Comparison of ENCODE assay signal across 33 cellular contexts in genomic region chr3:14664170-14664569, GRCh38. TPM values are rescaled to one million over a fixed set of nuclear protein-coding genes. Genes with fewer than 3 reads are reported as not detected.
"Had no signal": no experiment of that assay in that cellular context is flagged by ENCODE, and none has a peak within 500 bp of the region (broad histone marks: within the 10 kb centered on the region; RNA-seq: fewer than 3 reads in every experiment).

No MANE protein-coding gene starts in this region.

- H3K9me3 Mint-ChIP-seq: activated CD4-positive, alpha-beta memory T cell treated with anti-CD3 and anti-CD28 coated beads for 36 hours; activated naive CD4-positive, alpha-beta T cell treated with anti-CD3 and anti-CD28 coated beads for 36 hours; activated naive CD8-positive, alpha-beta T cell treated with anti-CD3 and anti-CD28 coated beads, Interleukin-2, amount 10 ng/mL, durations not matched to agents 7 days and 5 days; activated T-helper 2 cell treated with anti-CD3 and anti-CD28 coated beads, Interferon-gamma antibody, Interleukin-2, Interleukin-4, amounts not matched to agents 10 μg/mL and 5 μg/mL and 100 μg/mL, durations not matched to agents 14 hours and 24 hours and 36 hours; IgD-negative memory B cell; T-helper 1 cell treated with Interleukin-12 subunit alpha and Interleukin-12 subunit beta and Interleukin-4 antibody, amounts not matched to agents 30 μg/mL and 1 μg/mL, for 36 hours; T-helper 2 cell treated with Interferon-gamma antibody and Interleukin-4, amounts not matched to agents 5 μg/mL and 100 μg/mL, for 36 hours had no signal

- H3K27me3 Mint-ChIP-seq: activated CD4-positive, alpha-beta memory T cell treated with anti-CD3 and anti-CD28 coated beads for 36 hours; activated naive CD8-positive, alpha-beta T cell treated with anti-CD3 and anti-CD28 coated beads, Interleukin-2, amount 10 ng/mL, durations not matched to agents 7 days and 5 days; IgD-negative memory B cell had no signal

- H3K4me3 Mint-ChIP-seq: activated CD4-positive, alpha-beta memory T cell treated with anti-CD3 and anti-CD28 coated beads for 36 hours; activated naive CD4-positive, alpha-beta T cell treated with anti-CD3 and anti-CD28 coated beads for 36 hours; activated naive CD8-positive, alpha-beta T cell treated with anti-CD3 and anti-CD28 coated beads, Interleukin-2, amount 10 ng/mL, durations not matched to agents 7 days and 5 days; IgD-negative memory B cell; T-helper 1 cell treated with Interleukin-12 subunit alpha and Interleukin-12 subunit beta and Interleukin-4 antibody, amounts not matched to agents 30 μg/mL and 1 μg/mL, for 36 hours; T-helper 2 cell treated with Interferon-gamma antibody and Interleukin-4, amounts not matched to agents 5 μg/mL and 100 μg/mL, for 36 hours had no signal

- ATAC-seq: body of pancreas, PC-3 had no signal

- H3K4me1 Mint-ChIP-seq: activated naive CD8-positive, alpha-beta T cell treated with anti-CD3 and anti-CD28 coated beads, Interleukin-2, amount 10 ng/mL, durations not matched to agents 7 days and 5 days had no signal

- DNase-seq: activated CD4-positive, alpha-beta memory T cell treated with anti-CD3 and anti-CD28 coated beads for 36 hours; activated CD4-positive, alpha-beta T cell treated with anti-CD3 and anti-CD28 coated beads, Interleukin-2, amount 50 U/mL, for 1 hour; activated gamma-delta T cell treated with Interleukin-2 at 50 U/mL for 16 hours; activated naive CD4-positive, alpha-beta T cell treated with anti-CD3 and anti-CD28 coated beads for 36 hours; activated naive CD8-positive, alpha-beta T cell treated with anti-CD3 and anti-CD28 coated beads, Interleukin-2, amount 10 ng/mL, durations not matched to agents 7 days and 5 days; activated T-cell treated with anti-CD3 and anti-CD28 coated beads, Interleukin-2, amount 50 U/mL, for 48 hours; adrenal gland; body of pancreas; caudate nucleus; cerebellar nuclear complex; Kasumi-1; KG1; MG63; NCI-H1048; NCI-H1105 treated with DMSO at 0.1 percent for 48 hours; NCI-H1436; NCI-H1694; NCI-H1930; NCI-H2081 treated with DMSO at 0.1 percent for 48 hours; NCI-H226; NCI-H446 treated with DMSO at 0.1 percent for 48 hours; NCI-H748 treated with DMSO at 0.1 percent for 48 hours; NK-92 treated with Interleukin-12 subunit alpha and Interleukin-12 subunit beta, amount 100 ng/mL, for 24 hours; PC-3; Peyer's patch; RPMI8226; SHP77 treated with DMSO at 0.1 percent for 48 hours; SK-N-SH had no signal

- H3K27ac Mint-ChIP-seq: activated CD4-positive, alpha-beta memory T cell treated with anti-CD3 and anti-CD28 coated beads for 36 hours; activated naive CD4-positive, alpha-beta T cell treated with anti-CD3 and anti-CD28 coated beads for 36 hours; activated naive CD8-positive, alpha-beta T cell treated with anti-CD3 and anti-CD28 coated beads, Interleukin-2, amount 10 ng/mL, durations not matched to agents 7 days and 5 days; activated T-helper 2 cell treated with anti-CD3 and anti-CD28 coated beads, Interferon-gamma antibody, Interleukin-2, Interleukin-4, amounts not matched to agents 10 μg/mL and 5 μg/mL and 100 μg/mL, durations not matched to agents 14 hours and 24 hours and 36 hours; IgD-negative memory B cell; T-helper 1 cell treated with Interleukin-12 subunit alpha and Interleukin-12 subunit beta and Interleukin-4 antibody, amounts not matched to agents 30 μg/mL and 1 μg/mL, for 36 hours; T-helper 2 cell treated with Interferon-gamma antibody and Interleukin-4, amounts not matched to agents 5 μg/mL and 100 μg/mL, for 36 hours had no signal

RNA-seq across cellular contexts. Expression of gene C3orf20, which starts 10.8 kb away (rescaled TPM):
- total RNA-seq: body of pancreas, PC-3, Peyer's patch, SJSA1 had no signal
